Comparison of ENCODE assay signal across 14 cellular contexts in the genomic region with DNA sequence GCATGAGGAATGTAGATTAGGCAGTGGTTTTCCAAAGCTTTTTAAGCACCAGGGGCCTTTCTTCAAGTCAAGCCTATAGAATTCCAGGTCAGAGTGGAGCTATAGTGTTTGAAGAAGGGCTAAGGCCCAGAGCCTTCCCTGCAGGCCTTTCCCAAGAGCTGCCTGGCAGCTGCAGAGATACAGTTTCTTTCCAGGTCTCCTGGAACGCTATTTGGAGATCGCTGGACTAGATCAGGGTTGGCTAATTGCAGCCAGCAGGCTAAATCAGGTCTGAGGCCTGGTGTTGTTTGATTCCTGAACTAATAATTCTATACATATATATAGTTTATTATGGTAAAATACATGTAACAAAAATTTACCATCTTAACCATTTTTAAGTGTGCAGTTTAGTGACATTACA.
DNase-seq lines count a peak whose midpoint lies in the region; ATAC-seq and TF ChIP-seq lines count a peak whose summit lies in the region.
"Had no signal": no experiment of that assay in that cellular context is flagged by ENCODE, and none has a peak within 500 bp of the region (broad histone marks: within the 10 kb centered on the region; RNA-seq: fewer than 3 reads in every experiment).

No MANE protein-coding gene starts in this region.

- TF ChIP-seq CTCF in BE2C (IDR thresholded peaks at IDR 0.05; ENCODE audit: low read depth, low read length) (no peak), GM10266 (IDR thresholded peaks at IDR 0.05; ENCODE audit: control insufficient read depth, insufficient read depth, low read depth, missing control alignments) (no peak)

- WGBS in mesodermal cell (ENCODE audit: insufficient coverage in 2 of 2), 2 experiments = 100% methylated on average over 2 of the region's 2 CpGs; no CpG with 5 or more reads in 1 of the 2 experiments

- H3K4me3 ChIP-seq in BE2C (ENCODE audit: low read depth, low read length) (no peak overlapping the region), mesodermal cell (ENCODE audit: extremely low read depth, insufficient read depth, low read length, poor library complexity, severe bottlenecking) (no peak overlapping the region)
- H3K4me3 ChIP-seq: BLaER1, GM23248, HAP-1 had no signal

- DNase-seq in BE2C = peak; percentile 4
- peak; percentile 68 for DNase-seq in SK-N-DZ (ENCODE audit: low spot score)
- DNase-seq in GM10266 (ENCODE audit: extremely low spot score) = no peak
- DNase-seq in T-helper 2 cell = no peak
- DNase-seq: AML-193; CD4-positive, alpha-beta memory T cell; DMS153; DMS79 treated with DMSO at 0.1 percent for 48 hours; GM23248 had no signal

- H3K36me3 ChIP-seq in BE2C (no peaks in the 10 kb centered on the region), mesodermal cell (ENCODE audit: control insufficient read depth, insufficient read depth, low read length) (no peaks in the 10 kb centered on the region)
- H3K36me3 ChIP-seq: BLaER1, HAP-1 had no signal

- H3K4me1 ChIP-seq in BE2C (no peaks in the 10 kb centered on the region), mesodermal cell (ENCODE audit: control insufficient read depth, insufficient read depth, low read length, poor library complexity, severe bottlenecking) (peaks cover 7% of the 10 kb centered on the region)
- H3K4me1 ChIP-seq: BLaER1, HAP-1 had no signal

- ATAC-seq in GM19395 (IDR thresholded peaks at IDR 0.05; ENCODE audit: unreplicated experiment) = no peak
- ATAC-seq: HepG2 had no signal

- H3K9me3 ChIP-seq in BE2C (no peaks in the 10 kb centered on the region), mesodermal cell (ENCODE audit: control insufficient read depth, low read length) (peaks cover 1% of the 10 kb centered on the region)
- H3K9me3 ChIP-seq: HAP-1 had no signal

- H3K27ac ChIP-seq in mesodermal cell (ENCODE audit: low read depth, low read length, severe bottlenecking) = peak overlapping the region; percentile 41
- H3K27ac ChIP-seq: BLaER1, GM23248 had no signal

- H3K27me3 ChIP-seq in BE2C = no peaks in the 10 kb centered on the region
- H3K27me3 ChIP-seq: BLaER1 had no signal

Comparison
In these comparisons a context has a peak if more than half of its experiments do, and no peak if none do; other contexts are left out.
1. DNase-seq: peak in BE2C (single experiment) and SK-N-DZ (single experiment); none in GM10266 (single experiment) and T-helper 2 cell (0 of 5).